19 cellular contexts compared by ENCODE assay signal in genomic region chrX:124506031-124506430, GRCh38.
DNase-seq lines count a peak whose midpoint lies in the region; ATAC-seq and TF ChIP-seq lines count a peak whose summit lies in the region.
"Had no signal": no experiment of that assay in that cellular context is flagged by ENCODE, and none has a peak within 500 bp of the region (broad histone marks: within the 10 kb centered on the region; RNA-seq: fewer than 3 reads in every experiment).

No MANE protein-coding gene starts in this region.

- peaks cover 0 to 7% of the 10 kb centered on the region in 2 donors for H3K27me3 Mint-ChIP-seq in T-cell
- H3K27me3 Mint-ChIP-seq: CD4-positive, alpha-beta memory T cell had no signal

- H3F3A ChIP-seq in MM.1S (ENCODE audit: insufficient read depth, low read length) (peaks cover 21% of the 10 kb centered on the region), smooth muscle cell (ENCODE audit: low read depth) (no peaks in the 10 kb centered on the region)

- H3K4me1 Mint-ChIP-seq in T-cell = peaks cover 0 to 6% (median 4%) of the 10 kb centered on the region in 3 donors
- H3K4me1 Mint-ChIP-seq: CD14-positive monocyte had no signal

- H3K4me3 ChIP-seq in MM.1S (ENCODE audit: low read length) = no peak overlapping the region
- H3K4me3 ChIP-seq in OCI-LY7 (ENCODE audit: low read depth, low read length, poor library complexity, severe bottlenecking) = no peak overlapping the region
- no peak overlapping the region for H3K4me3 ChIP-seq in smooth muscle cell
- H3K4me3 ChIP-seq: BLaER1, GM12878, GM23248, HAP-1 had no signal

- peaks cover 29% of the 10 kb centered on the region for H3K4me1 ChIP-seq in MM.1S (ENCODE audit: low read length)
- H3K4me1 ChIP-seq in OCI-LY7 (ENCODE audit: insufficient read depth, low read length, poor library complexity, severe bottlenecking) = peaks cover 32% of the 10 kb centered on the region
- H3K4me1 ChIP-seq in smooth muscle cell (ENCODE audit: low read depth) = peaks cover 9% of the 10 kb centered on the region
- H3K4me1 ChIP-seq: BLaER1, HAP-1 had no signal

- 66% methylated on average over 3 of the region's 3 CpGs for WGBS in smooth muscle cell (ENCODE audit: low lambda C conversion rate)

- H4K20me1 ChIP-seq in MM.1S (ENCODE audit: insufficient read depth, low read length) (no peaks in the 10 kb centered on the region), OCI-LY7 (ENCODE audit: insufficient read depth, low read length) (no peaks in the 10 kb centered on the region), smooth muscle cell (ENCODE audit: low read depth) (no peaks in the 10 kb centered on the region)
- H4K20me1 ChIP-seq: BLaER1 had no signal

- no peaks in the 10 kb centered on the region for H3K9me2 ChIP-seq in MM.1S (replicated peaks; ENCODE audit: insufficient read depth, low read length)
- no peaks in the 10 kb centered on the region for H3K9me2 ChIP-seq in OCI-LY7 (ENCODE audit: insufficient read depth, low read length)

- CTCF ChIA-PET in OCI-LY7 (lab: Charles Lee; ENCODE audit: unreplicated experiment) (no interaction called here), T-cell (lab: Charles Lee) (no interaction called here)

- no peak for DNase-seq in MM.1S
- no peak for DNase-seq in OCI-LY7 (ENCODE audit: low spot score)
- DNase-seq in islet precursor cell = peak; percentile 52
- DNase-seq in smooth muscle cell (lab: John Stamatoyannopoulos, UW; ENCODE audit: unreplicated experiment) = no peak
- no peak for DNase-seq in AG20443 (ENCODE audit: low spot score)
- DNase-seq in T-cell = no peak
- no peak for DNase-seq in NCI-H2081 treated with DMSO at 0.1 percent for 48 hours (lab: John Stamatoyannopoulos, UW)
- DNase-seq: CD4-positive, alpha-beta memory T cell; DMS 273 treated with DMSO at 0.1 percent for 48 hours; DMS53; DND-41; EL; GM23248 had no signal

- H3K36me3 ChIP-seq in MM.1S (replicated peaks; ENCODE audit: insufficient read depth, low read length) (no peaks in the 10 kb centered on the region), OCI-LY7 (ENCODE audit: insufficient read depth, low read length) (no peaks in the 10 kb centered on the region), smooth muscle cell (ENCODE audit: low read depth) (no peaks in the 10 kb centered on the region)
- H3K36me3 ChIP-seq: BLaER1, HAP-1 had no signal

- no peak for ATAC-seq in activated CD4-positive, CD25-positive, alpha-beta regulatory T cell treated with anti-CD3 and anti-CD28 coated beads, Interleukin-2, amount 50 U/mL, for 24 hours
- ATAC-seq in T-cell (replicated peaks in 1 of 4) = no peak
- ATAC-seq: GM12878 had no signal

- intact Hi-C loops in OCI-LY7 (cut with micrococcal nuclease; ENCODE audit: unreplicated experiment) = loop anchor here (10.0 kb wide), 1 partner anchor 101 kb away; no protein-coding TSS in a partner anchor

- H3K27ac Mint-ChIP-seq in T-cell = no peak overlapping the region
- H3K27ac Mint-ChIP-seq: CD4-positive, alpha-beta memory T cell had no signal

- POLR2A ChIA-PET in OCI-LY7 (lab: Charles Lee) (no interaction called here), T-cell (lab: Charles Lee) (no interaction called here)

- H3K9me3 Mint-ChIP-seq in T-cell = no peaks in the 10 kb centered on the region
- H3K9me3 Mint-ChIP-seq: CD14-positive monocyte; CD4-positive, alpha-beta memory T cell had no signal

- TF ChIP-seq CTCF in MM.1S (IDR thresholded peaks at IDR 0.05; ENCODE audit: low read length) (no peak), OCI-LY7 (conservative IDR thresholded peaks at IDR 0.05; ENCODE audit: low read length) (no peak), smooth muscle cell (IDR thresholded peaks at IDR 0.05; ENCODE audit: borderline replicate concordance, insufficient read depth, poor library complexity, severe bottlenecking) (no peak)

- H3K4me2 ChIP-seq in MM.1S (ENCODE audit: low read depth, low read length) (peak overlapping the region; percentile 68; the same call in 1 of the 2 replicates), OCI-LY7 (ENCODE audit: low read length) (0 out of 2 replicates have a peak overlapping the region, but pooled peaks have one; percentile 5), smooth muscle cell (no peak overlapping the region)
- H3K4me2 ChIP-seq: BLaER1 had no signal

- H3K27ac ChIP-seq in MM.1S (ENCODE audit: low read length) (no peak overlapping the region), OCI-LY7 (ENCODE audit: low read depth, low read length, poor library complexity, severe bottlenecking) (no peak overlapping the region), smooth muscle cell (ENCODE audit: low read depth) (peak overlapping the region; percentile 69)
- H3K27ac ChIP-seq: BLaER1, GM23248, HL-60 had no signal

- BruUV-seq in OCI-LY7 (replicated peaks; lab: Mats Ljungman, UMichigan) = no TSS peak

- H3K27me3 ChIP-seq in MM.1S (replicated peaks; ENCODE audit: insufficient read depth, low read length) (peaks cover 39% of the 10 kb centered on the region), smooth muscle cell (ENCODE audit: low read depth) (no peaks in the 10 kb centered on the region)

- H3K9ac ChIP-seq in MM.1S (ENCODE audit: low read length) (no peak overlapping the region), smooth muscle cell (ENCODE audit: low read depth) (no peak overlapping the region)
- H3K9ac ChIP-seq: BLaER1, GM23248 had no signal

- H3K9me3 ChIP-seq in MM.1S (replicated peaks; ENCODE audit: insufficient read depth, low read length) = no peaks in the 10 kb centered on the region
- H3K9me3 ChIP-seq in OCI-LY7 (ENCODE audit: low read length) = no peaks in the 10 kb centered on the region
- no peaks in the 10 kb centered on the region for H3K9me3 ChIP-seq in smooth muscle cell (replicated peaks; ENCODE audit: low read depth)
- H3K9me3 ChIP-seq: BLaER1, HAP-1 had no signal

- no peak overlapping the region for H3K4me3 Mint-ChIP-seq in T-cell
- H3K4me3 Mint-ChIP-seq: CD14-positive monocyte; CD4-positive, alpha-beta memory T cell had no signal

- H2AFZ ChIP-seq in MM.1S (ENCODE audit: low read length) (no peak overlapping the region), OCI-LY7 (ENCODE audit: low read length) (no peak overlapping the region), smooth muscle cell (ENCODE audit: low read depth) (no peak overlapping the region)
- H2AFZ ChIP-seq: GM23248 had no signal

- H3K79me2 ChIP-seq in MM.1S (ENCODE audit: low read length) (no peaks in the 10 kb centered on the region), OCI-LY7 (ENCODE audit: insufficient read depth, low read depth, low read length) (no peaks in the 10 kb centered on the region), smooth muscle cell (ENCODE audit: low read depth) (no peaks in the 10 kb centered on the region)

- no peaks in the 10 kb centered on the region for H3K36me3 Mint-ChIP-seq in T-cell
- H3K36me3 Mint-ChIP-seq: CD14-positive monocyte; CD4-positive, alpha-beta memory T cell had no signal
